ENCODE assay signal across 1 cellular context in the genomic region with DNA sequence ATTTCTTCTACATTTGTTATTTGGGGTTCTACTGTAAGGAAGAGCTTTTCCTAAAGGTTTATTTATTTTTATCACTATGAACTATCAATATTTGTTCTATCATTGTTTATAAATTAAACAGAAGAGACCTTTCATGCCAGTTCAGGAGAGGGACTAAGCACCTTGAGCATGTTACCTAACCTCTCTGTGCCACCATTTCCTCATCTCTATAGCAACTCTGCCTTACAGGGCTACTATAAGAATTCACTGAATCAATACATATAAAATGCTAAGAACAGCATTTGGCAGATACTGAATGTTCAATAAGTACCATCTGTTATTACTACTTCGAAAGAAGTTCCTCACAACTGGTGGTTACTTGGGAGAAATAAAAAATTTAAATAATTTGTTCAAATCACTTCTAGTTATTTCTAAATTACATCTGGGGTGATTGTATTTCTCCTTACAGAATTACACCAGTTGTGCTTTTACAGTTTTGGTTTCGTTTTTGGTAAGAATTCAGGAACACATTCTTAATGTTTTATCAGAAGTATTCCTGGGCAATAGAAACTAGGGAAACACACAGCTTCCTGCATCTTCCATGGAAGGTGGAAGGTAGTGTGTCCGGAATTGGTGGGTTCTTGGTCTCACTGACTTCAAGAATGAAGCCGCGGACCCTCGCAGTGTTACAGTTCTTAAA.
TF ChIP-seq lines count a peak whose summit lies in the region.

No MANE protein-coding gene starts in this region.

TF ChIP-seq in endothelial cell of umbilical vein, 7 proteins besides CTCF, POLR2A, EP300 and RAD21 (continued from another document):
- TF ChIP-seq JUN (IDR thresholded peaks at IDR 0.05; ENCODE audit: borderline replicate concordance, insufficient read depth, insufficient read length, low read depth), result no peak
- no peak for TF ChIP-seq GATA2 (IDR thresholded peaks at IDR 0.05; ENCODE audit: insufficient read depth, insufficient read length, low read depth, low read length)
- TF ChIP-seq, protein P1, sequence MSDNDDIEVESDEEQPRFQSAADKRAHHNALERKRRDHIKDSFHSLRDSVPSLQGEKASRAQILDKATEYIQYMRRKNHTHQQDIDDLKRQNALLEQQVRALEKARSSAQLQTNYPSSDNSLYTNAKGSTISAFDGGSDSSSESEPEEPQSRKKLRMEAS (IDR thresholded peaks at IDR 0.05; ENCODE audit: insufficient read depth, insufficient read length), result no peak
